In the genomic region with DNA sequence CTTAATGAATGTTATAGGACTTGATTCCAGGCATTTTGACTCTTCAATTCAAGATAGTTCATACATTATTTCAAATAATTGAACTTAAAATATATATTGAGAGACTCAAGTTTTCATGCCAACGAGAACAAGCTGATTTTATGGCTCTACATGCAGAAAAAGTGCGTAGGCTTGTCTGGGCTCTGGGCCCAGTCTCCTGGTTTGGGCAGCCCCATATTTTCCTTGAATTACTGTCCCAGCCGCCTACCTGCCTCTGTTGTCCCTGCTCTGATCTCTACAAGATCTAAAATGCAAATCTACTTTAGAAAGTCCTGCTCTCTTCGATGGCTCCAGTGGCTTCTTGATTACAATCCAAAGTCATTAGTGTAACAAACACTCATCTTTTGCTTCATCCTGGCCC, we compare ENCODE assay signal across 1 cellular context.
TF ChIP-seq lines count a peak whose summit lies in the region.

No MANE protein-coding gene starts in this region.

TF ChIP-seq in H1, 55 proteins besides CTCF, POLR2A, EP300 and RAD21 (continued from another document):
- TF ChIP-seq TAF1 (IDR thresholded peaks at IDR 0.05; ENCODE audit: low read depth, low read length) (no peak), SIX5 (IDR thresholded peaks at IDR 0.05; ENCODE audit: low read depth, low read length) (no peak), BCL11A (IDR thresholded peaks at IDR 0.05; ENCODE audit: low read depth in 2 of 2, low read length in 2 of 2) (no peak), HDAC2 (IDR thresholded peaks at IDR 0.05; ENCODE audit: borderline replicate concordance in 1 of 2, low read depth in 2 of 2, low read length in 2 of 2) (no peak)
